19 cellular contexts compared by ENCODE assay signal in genomic region chr7:151489498-151489897, GRCh38. TPM values are rescaled to one million over a fixed set of nuclear protein-coding genes. Genes with fewer than 3 reads are reported as not detected.
DNase-seq lines count a peak whose midpoint lies in the region; ATAC-seq and TF ChIP-seq lines count a peak whose summit lies in the region.
"Had no signal": no experiment of that assay in that cellular context is flagged by ENCODE, and none has a peak within 500 bp of the region (broad histone marks: within the 10 kb centered on the region; RNA-seq: fewer than 3 reads in every experiment).

No MANE protein-coding gene starts in this region.

- TF ChIP-seq CTCF in WTC11 (IDR thresholded peaks at IDR 0.05), result no peak
- TF ChIP-seq CTCF in esophagus muscularis mucosa (IDR thresholded peaks at IDR 0.05), result no peak
- no peak for TF ChIP-seq CTCF in gastrocnemius medialis (IDR thresholded peaks at IDR 0.05 in 4 of 5, conservative IDR thresholded peaks at IDR 0.05 in 1 of 5)

- ATAC-seq in activated T-cell treated with anti-CD3 and anti-CD28 coated beads, Interleukin-2, amount 50 U/mL, for 72 hours (replicated peaks in 1 of 2), result no peak
- no peak for ATAC-seq in WTC11
- ATAC-seq in gastrocnemius medialis, result no peak

- H3K9ac ChIP-seq in GM23248, result no peak overlapping the region

- H3K27ac Mint-ChIP-seq in activated T-cell treated with anti-CD3 and anti-CD28 coated beads, Interleukin-2, amount 50 U/mL, for 72 hours, result peak overlapping the region; percentile 82
- peak overlapping the region; percentile 30 for H3K27ac Mint-ChIP-seq in WTC11

- H3K9me2 ChIP-seq in GM23248 (ENCODE audit: insufficient read depth), result no peaks in the 10 kb centered on the region

- H3K27me3 ChIP-seq in esophagus muscularis mucosa (no peaks in the 10 kb centered on the region), gastrocnemius medialis (no peaks in the 10 kb centered on the region), GM23248 (replicated peaks; ENCODE audit: insufficient read depth) (no peaks in the 10 kb centered on the region)

- H3K4me2 ChIP-seq in GM23248 (ENCODE audit: unreplicated experiment), result no peak overlapping the region

- no peak for TF ChIP-seq EP300 in esophagus muscularis mucosa (IDR thresholded peaks at IDR 0.05)

- H4K20me1 ChIP-seq in GM23248 (ENCODE audit: insufficient read depth), result no peaks in the 10 kb centered on the region

- no peak for DNase-seq in activated T-cell treated with anti-CD3 and anti-CD28 coated beads, Interleukin-2, amount 50 U/mL, for 72 hours
- DNase-seq in activated T-cell treated with anti-CD3 and anti-CD28 coated beads, Interleukin-2, amount 50 U/mL, for 1 hour, result no peak
- DNase-seq in WTC11 (ENCODE audit: low spot score) (no peak), esophagus muscularis mucosa (ENCODE audit: extremely low spot score) (no peak), gastrocnemius medialis (no peak), GM23248 (no peak), NCI-H146 (lab: John Stamatoyannopoulos, UW) (no peak), GDM1 (lab: John Stamatoyannopoulos, UW) (no peak)
- DNase-seq: 8988T; CD4-positive, alpha-beta memory T cell; DMS79; HCEC 1CT; KBM-7; NCI-H1417 treated with DMSO at 0.1 percent for 48 hours; NCI-H2029; NCI-H748 treated with DMSO at 0.1 percent for 48 hours; OCI-M1; RPMI8226 had no signal

- no peak overlapping the region for H3K4me3 Mint-ChIP-seq in activated T-cell treated with anti-CD3 and anti-CD28 coated beads, Interleukin-2, amount 50 U/mL, for 72 hours
- H3K4me3 Mint-ChIP-seq in WTC11, result no peak overlapping the region
- H3K4me3 Mint-ChIP-seq: CD4-positive, alpha-beta memory T cell had no signal

- H2AFZ ChIP-seq in GM23248, result no peak overlapping the region

- H3K27ac ChIP-seq in esophagus muscularis mucosa (replicated peaks in 1 of 4) (peak overlapping the region; percentile 22 to 50 (median 40)), gastrocnemius medialis (peak overlapping the region; percentile 2 to 45 (median 27)), GM23248 (no peak overlapping the region)

- H3K4me1 Mint-ChIP-seq in activated T-cell treated with anti-CD3 and anti-CD28 coated beads, Interleukin-2, amount 50 U/mL, for 72 hours (ENCODE audit: low read depth), result peaks cover 35% of the 10 kb centered on the region
- peaks cover 59% of the 10 kb centered on the region for H3K4me1 Mint-ChIP-seq in WTC11

- TF ChIP-seq POLR2A in esophagus muscularis mucosa (IDR thresholded peaks at IDR 0.05; ENCODE audit: low read depth) (no peak), gastrocnemius medialis (IDR thresholded peaks at IDR 0.05) (no peak)

- POLR2A ChIA-PET in WTC11 (lab: Charles Lee), result no interaction called here

- in situ Hi-C loops in gastrocnemius medialis (cut with MboI; ENCODE audit: low sequenced_read_pairs in 4 of 4), result no loop called here
- in situ Hi-C loops in GM23248 (cut with MboI), result no loop called here

- peaks cover 45 to 98% (median 96%) of the 10 kb centered on the region in 4 donors for H3K4me1 ChIP-seq in esophagus muscularis mucosa
- peaks cover 36% of the 10 kb centered on the region in 2 donors for H3K4me1 ChIP-seq in gastrocnemius medialis
- peaks cover 37% of the 10 kb centered on the region for H3K4me1 ChIP-seq in GM23248 (ENCODE audit: insufficient read depth)

- peaks cover 10 to 14% of the 10 kb centered on the region in 2 donors for H3K36me3 Mint-ChIP-seq in activated T-cell treated with anti-CD3 and anti-CD28 coated beads, Interleukin-2, amount 50 U/mL, for 72 hours (ENCODE audit: insufficient read depth in 2 of 2)
- peaks cover 56% of the 10 kb centered on the region for H3K36me3 Mint-ChIP-seq in WTC11

- H3K9me3 ChIP-seq in esophagus muscularis mucosa, result no peaks in the 10 kb centered on the region
- no peaks in the 10 kb centered on the region for H3K9me3 ChIP-seq in gastrocnemius medialis
- no peaks in the 10 kb centered on the region for H3K9me3 ChIP-seq in GM23248 (ENCODE audit: low read depth)

- intact Hi-C loops in esophagus muscularis mucosa (cut with DNase I) (no loop called here), gastrocnemius medialis (cut with DNase I; ENCODE audit: low total_unique reads) (no loop called here)

- no peaks in the 10 kb centered on the region for H3K9me3 Mint-ChIP-seq in activated T-cell treated with anti-CD3 and anti-CD28 coated beads, Interleukin-2, amount 50 U/mL, for 72 hours
- H3K9me3 Mint-ChIP-seq in WTC11, result peaks cover 3% of the 10 kb centered on the region; the same call in 1 of the 2 replicates
- H3K9me3 Mint-ChIP-seq: CD4-positive, alpha-beta memory T cell had no signal

- H3K27me3 Mint-ChIP-seq in activated T-cell treated with anti-CD3 and anti-CD28 coated beads, Interleukin-2, amount 50 U/mL, for 72 hours (ENCODE audit: low read depth), result no peaks in the 10 kb centered on the region
- no peaks in the 10 kb centered on the region for H3K27me3 Mint-ChIP-seq in WTC11 (ENCODE audit: low read depth)
- H3K27me3 Mint-ChIP-seq: CD4-positive, alpha-beta memory T cell had no signal

- H3K36me3 ChIP-seq in esophagus muscularis mucosa, result peaks cover 0 to 52% (median 21%) of the 10 kb centered on the region in 4 donors
- H3K36me3 ChIP-seq in gastrocnemius medialis, result peaks cover 0 to 32% of the 10 kb centered on the region in 2 donors
- peaks cover 20% of the 10 kb centered on the region; the same call in 1 of the 2 replicates for H3K36me3 ChIP-seq in GM23248 (ENCODE audit: low read depth)

- CTCF ChIA-PET in WTC11 (lab: Charles Lee), result interaction anchor here (0.9 kb wide), 2 partner anchors 18 to 138 kb away, joined by 3 read pairs; no protein-coding TSS in a partner anchor

- H3F3A ChIP-seq in GM23248 (ENCODE audit: insufficient read depth), result peaks cover 42% of the 10 kb centered on the region

- H3K4me3 ChIP-seq in esophagus muscularis mucosa (no peak overlapping the region), gastrocnemius medialis (no peak overlapping the region), GM23248 (no peak overlapping the region)

- 58% methylated on average over 2 of the region's 2 CpGs for WGBS in esophagus muscularis mucosa
- WGBS in GM23248 (ENCODE audit: low coverage in 1 of 2, low lambda C conversion rate in 2 of 2, missing lambda C conversion rate in 2 of 2), 2 experiments, result 35 to 44% methylated on average over 2 of the region's 2 CpGs

- peaks cover 96% of the 10 kb centered on the region for H3K79me2 ChIP-seq in GM23248 (ENCODE audit: insufficient read depth)

TF ChIP-seq in WTC11, 78 proteins besides CTCF, POLR2A, EP300 and RAD21 (continues in another document):
- no peak for TF ChIP-seq STAT6 (CRISPR knock-in tag; conservative IDR thresholded peaks at IDR 0.05; ENCODE audit: low read depth)
- TF ChIP-seq EMX1 (CRISPR knock-in tag; IDR thresholded peaks at IDR 0.05), result no peak
- no peak for TF ChIP-seq FOXP1 (CRISPR knock-in tag; IDR thresholded peaks at IDR 0.05; ENCODE audit: borderline replicate concordance)
- no peak for TF ChIP-seq ATF3 (CRISPR knock-in tag; conservative IDR thresholded peaks at IDR 0.05)
- no peak for TF ChIP-seq GABPB1 (CRISPR knock-in tag; IDR thresholded peaks at IDR 0.05)
- no peak for TF ChIP-seq ZNF317 (CRISPR knock-in tag; IDR thresholded peaks at IDR 0.05; ENCODE audit: borderline replicate concordance, low read depth)

RNA-seq across cellular contexts. Expression of gene RHEB, which starts 30.2 kb away (rescaled TPM):
- total RNA-seq in activated T-cell treated with anti-CD3 and anti-CD28 coated beads, Interleukin-2, amount 50 U/mL, for 72 hours, result 10 to 100 TPM; 39.3 to 47.3 TPM
- total RNA-seq in WTC11 (2021), result 126 to 133 TPM (median 127 TPM) in 3 replicates
- 100 to 1,000 TPM in 3 of 4 donors, 10 to 100 TPM in 1; 98.5 to 187 (median 163) TPM for total RNA-seq in esophagus muscularis mucosa
- total RNA-seq in gastrocnemius medialis, result 100 to 1,000 TPM in 3 of 4 donors, 10 to 100 TPM in 1; 93.2 to 159 (median 124) TPM
- total RNA-seq in GM23248 (2014; rRNA removed; shearing (Covaris generic)), result 86.4 and 91.4 TPM in 2 replicates
- 226 and 235 TPM in 2 replicates for polyA plus RNA-seq in GM23248 (2016; fragmentation: Nextera tagmentation; extraction: Ambion mirVana)

RNA-seq across cellular contexts. Expression of gene CRYGN, which starts 49.6 kb away (rescaled TPM):
- under 1 TPM; 0.35 to 0.53 TPM for total RNA-seq in activated T-cell treated with anti-CD3 and anti-CD28 coated beads, Interleukin-2, amount 50 U/mL, for 72 hours
- 1.0 to 1.6 TPM (median 1.5 TPM) in 3 replicates for total RNA-seq in WTC11 (2021)
- total RNA-seq in esophagus muscularis mucosa, result 1 to 10 TPM in 1 of 4 donors, under 1 TPM in 3; under 0.01 to 1.3 (median 0.25) TPM
- not detected for total RNA-seq in gastrocnemius medialis
- not detected in 2 replicates for total RNA-seq in GM23248 (2014; rRNA removed; shearing (Covaris generic))
- polyA plus RNA-seq in GM23248 (2016; fragmentation: Nextera tagmentation; extraction: Ambion mirVana), result not detected in 2 replicates
- total RNA-seq: CD4-positive, alpha-beta memory T cell; G401 had no signal
